ENCODE assay signal across 9 cellular contexts in the genomic region with DNA sequence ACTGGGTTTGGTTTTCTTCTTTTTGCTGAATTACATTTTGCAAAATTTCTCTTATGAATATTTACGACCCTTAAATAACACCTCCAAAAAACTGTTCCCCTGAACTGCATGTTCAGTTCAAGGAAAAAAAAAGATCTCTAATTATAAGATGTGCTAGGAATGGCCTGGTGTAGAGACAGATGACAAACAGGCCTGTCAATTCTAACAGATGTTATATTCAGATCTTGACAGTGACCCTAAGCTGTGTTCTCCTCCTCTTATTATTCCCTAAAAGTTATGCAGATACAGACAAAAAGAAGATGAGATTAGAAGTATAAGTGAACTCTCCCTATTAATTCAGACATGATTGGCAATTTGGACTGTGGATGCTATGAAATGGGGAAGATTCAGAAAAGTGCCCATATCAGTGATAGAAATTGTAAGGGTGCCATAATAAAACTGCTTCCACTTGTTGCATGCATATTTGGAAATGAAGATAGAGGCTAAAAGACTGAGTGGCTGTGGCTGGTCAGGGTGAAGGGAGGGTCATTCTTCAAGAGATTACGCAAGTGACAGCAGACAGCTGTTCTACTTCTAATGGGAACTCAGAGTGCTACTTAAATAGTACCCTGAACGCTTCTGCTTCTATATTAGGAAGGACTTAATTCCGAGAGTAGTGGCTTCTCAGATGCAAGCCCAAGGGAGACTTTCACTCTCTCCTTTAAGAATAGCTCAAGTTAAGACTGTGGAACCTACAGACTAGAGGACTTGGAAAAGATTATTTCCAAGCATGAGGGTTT.
DNase-seq lines count a peak whose midpoint lies in the region; ATAC-seq and TF ChIP-seq lines count a peak whose summit lies in the region.
"Had no signal": no experiment of that assay in that cellular context is flagged by ENCODE, and none has a peak within 500 bp of the region (broad histone marks: within the 10 kb centered on the region; RNA-seq: fewer than 3 reads in every experiment).

No MANE protein-coding gene starts in this region.

- intact Hi-C loops in colonic mucosa (cut with DNase I): no loop called here

- H3K4me3 ChIP-seq in colonic mucosa: no peak overlapping the region
- no peak overlapping the region for H3K4me3 ChIP-seq in lung
- H3K4me3 ChIP-seq in suprapubic skin: no peak overlapping the region
- H3K4me3 ChIP-seq in Peyer's patch: no peak overlapping the region

- H3K27ac Mint-ChIP-seq in stimulated activated effector memory CD8-positive, alpha-beta T cell treated with anti-CD3 and anti-CD28 coated beads, Interleukin-12 subunit alpha, Interleukin-12 subunit beta, amount 100 ng/mL, for 72 hours: no peak overlapping the region

- no peaks in the 10 kb centered on the region for H3K4me1 Mint-ChIP-seq in stimulated activated effector memory CD8-positive, alpha-beta T cell treated with anti-CD3 and anti-CD28 coated beads, Interleukin-12 subunit alpha, Interleukin-12 subunit beta, amount 100 ng/mL, for 72 hours

- H3K36me3 ChIP-seq in colonic mucosa (no peaks in the 10 kb centered on the region), lung (ENCODE audit: control insufficient read depth in 2 of 2, insufficient read depth in 2 of 2, low read length in 2 of 2) (peaks cover 3 to 33% of the 10 kb centered on the region in 2 donors), suprapubic skin (no peaks in the 10 kb centered on the region), Peyer's patch (no peaks in the 10 kb centered on the region)

- H3K27me3 ChIP-seq in colonic mucosa (no peaks in the 10 kb centered on the region), lung (ENCODE audit: control insufficient read depth, insufficient read depth) (no peaks in the 10 kb centered on the region), suprapubic skin (no peaks in the 10 kb centered on the region), Peyer's patch (no peaks in the 10 kb centered on the region)

- POLR2A ChIA-PET in RWPE1 (lab: Yijun Ruan, JAX; ENCODE audit: low non-redundant PET): no interaction called here

- H3K27ac ChIP-seq in colonic mucosa: no peak overlapping the region
- peak overlapping the region in 1 of 2 donors; percentile 56 for H3K27ac ChIP-seq in lung (ENCODE audit: low read depth in 1 of 2, low read length in 1 of 2)
- no peak overlapping the region for H3K27ac ChIP-seq in suprapubic skin
- peak overlapping the region in 2 of 4 donors; percentile 26 to 70 for H3K27ac ChIP-seq in Peyer's patch
- no peak overlapping the region for H3K27ac ChIP-seq in RWPE1

- no peak overlapping the region for H3K9ac ChIP-seq in colonic mucosa (ENCODE audit: low read depth in 2 of 2, low read length in 2 of 2)

- peak; percentile 63 for TF ChIP-seq EP300 in suprapubic skin (IDR thresholded peaks at IDR 0.05)

- no peak overlapping the region for H3K4me3 Mint-ChIP-seq in stimulated activated effector memory CD8-positive, alpha-beta T cell treated with anti-CD3 and anti-CD28 coated beads, Interleukin-12 subunit alpha, Interleukin-12 subunit beta, amount 100 ng/mL, for 72 hours

- peaks cover 4% of the 10 kb centered on the region for H3K9me3 Mint-ChIP-seq in stimulated activated effector memory CD8-positive, alpha-beta T cell treated with anti-CD3 and anti-CD28 coated beads, Interleukin-12 subunit alpha, Interleukin-12 subunit beta, amount 100 ng/mL, for 72 hours

- ATAC-seq in lung (ENCODE audit: insufficient read depth, low FRiP score) (peak; percentile 21), GM18511 (IDR thresholded peaks at IDR 0.05; ENCODE audit: unreplicated experiment) (no peak)
- no peak for ATAC-seq in stimulated activated effector memory CD8-positive, alpha-beta T cell treated with anti-CD3 and anti-CD28 coated beads, Interleukin-12 subunit alpha, Interleukin-12 subunit beta, amount 100 ng/mL, for 72 hours

- H3K4me1 ChIP-seq in colonic mucosa (no peaks in the 10 kb centered on the region), lung (ENCODE audit: control insufficient read depth in 2 of 2, insufficient read depth in 2 of 2, low read length in 2 of 2) (peaks cover 0 to 8% of the 10 kb centered on the region in 2 donors), suprapubic skin (peaks cover 5% of the 10 kb centered on the region), Peyer's patch (no peaks in the 10 kb centered on the region)

- DNase-seq in MV-4-11 (lab: John Stamatoyannopoulos, UW) (peak; percentile 94), colonic mucosa (peak; percentile 25), lung (ENCODE audit: low spot score) (no peak), suprapubic skin (ENCODE audit: low spot score in 2 of 2) (no peak), Peyer's patch (no peak), RWPE1 (ENCODE audit: low spot score) (no peak)
- no peak for DNase-seq in stimulated activated effector memory CD8-positive, alpha-beta T cell treated with anti-CD3 and anti-CD28 coated beads, Interleukin-12 subunit alpha, Interleukin-12 subunit beta, amount 100 ng/mL, for 72 hours (ENCODE audit: low spot score in 2 of 2)
- DNase-seq: posterior cingulate gyrus had no signal

- TF ChIP-seq CTCF in colonic mucosa (IDR thresholded peaks at IDR 0.05): no peak
- TF ChIP-seq CTCF in lung (IDR thresholded peaks at IDR 0.05; ENCODE audit: control extremely low read depth, extremely low read depth): no peak
- no peak for TF ChIP-seq CTCF in suprapubic skin (IDR thresholded peaks at IDR 0.05)
- no peak for TF ChIP-seq CTCF in Peyer's patch (IDR thresholded peaks at IDR 0.05)
- TF ChIP-seq CTCF in RWPE1 (conservative IDR thresholded peaks at IDR 0.05; ENCODE audit: low read depth): no peak

- no peaks in the 10 kb centered on the region for H3K36me3 Mint-ChIP-seq in stimulated activated effector memory CD8-positive, alpha-beta T cell treated with anti-CD3 and anti-CD28 coated beads, Interleukin-12 subunit alpha, Interleukin-12 subunit beta, amount 100 ng/mL, for 72 hours

- WGBS in lung, 2 donors: 62 to 79% methylated on average over 4 of the region's 4 CpGs
- 52% methylated on average over 4 of the region's 4 CpGs for WGBS in suprapubic skin

- TF ChIP-seq POLR2A in suprapubic skin (IDR thresholded peaks at IDR 0.05) (no peak), Peyer's patch (IDR thresholded peaks at IDR 0.05) (no peak)

- H3K9me3 ChIP-seq in colonic mucosa (no peaks in the 10 kb centered on the region), lung (ENCODE audit: control insufficient read depth in 2 of 2, insufficient read depth in 1 of 2, low read length in 1 of 2) (no peaks in the 10 kb centered on the region), suprapubic skin (no peaks in the 10 kb centered on the region), Peyer's patch (no peaks in the 10 kb centered on the region)

- CTCF ChIA-PET in RWPE1 (lab: Yijun Ruan, JAX): no interaction called here

Comparison
In these comparisons a context has a peak if more than half of its experiments do, and no peak if none do; other contexts are left out.
1. DNase-seq: peak in MV-4-11 (single experiment) and colonic mucosa (single experiment); none in lung (single experiment), suprapubic skin (0 of 2), Peyer's patch (0 of 3), RWPE1 (single experiment) and stimulated activated effector memory CD8-positive, alpha-beta T cell treated with anti-CD3 and anti-CD28 coated beads, Interleukin-12 subunit alpha, Interleukin-12 subunit beta, amount 100 ng/mL, for 72 hours (0 of 2).